Comparison of ENCODE assay signal across 12 cellular contexts in the genomic region with DNA sequence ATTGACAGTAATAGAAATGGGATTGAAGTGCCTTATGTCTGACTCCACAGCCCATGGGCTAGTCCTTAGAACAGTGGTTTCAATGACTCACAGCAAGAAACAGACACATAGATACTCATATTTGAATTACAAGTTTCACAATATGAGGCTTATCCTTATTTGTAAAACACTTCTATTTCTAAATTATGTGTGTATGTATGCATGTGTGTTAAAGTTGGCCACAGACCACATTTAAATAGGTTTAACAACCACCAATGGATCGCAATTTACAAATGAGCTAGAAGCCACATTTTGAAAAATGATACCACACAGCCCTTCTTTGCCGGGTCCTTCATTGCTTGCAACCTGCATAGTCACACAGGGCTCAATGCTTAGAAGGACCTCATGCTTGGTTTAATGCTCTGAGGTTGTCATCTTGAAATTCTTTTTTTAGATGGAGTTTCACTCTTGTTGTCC.
DNase-seq lines count a peak whose midpoint lies in the region; ATAC-seq and TF ChIP-seq lines count a peak whose summit lies in the region.
"Had no signal": no experiment of that assay in that cellular context is flagged by ENCODE, and none has a peak within 500 bp of the region (broad histone marks: within the 10 kb centered on the region; RNA-seq: fewer than 3 reads in every experiment).

No MANE protein-coding gene starts in this region.

- ATAC-seq in GM21360 (IDR thresholded peaks at IDR 0.05; ENCODE audit: unreplicated experiment) (peak; percentile 89), HG03280 (IDR thresholded peaks at IDR 0.05; ENCODE audit: unreplicated experiment) (peak; percentile 90)

- in situ Hi-C loops in GM13976 (cut with MboI; ENCODE audit: low sequenced_read_pairs, unreplicated experiment), result no loop called here
- in situ Hi-C loops in brain microvascular endothelial cell (cut with HindIII; ENCODE audit: low pct_ligation_motif_present, low sequenced_read_pairs), result no loop called here

- no peak for TF ChIP-seq CTCF in GM13976 (IDR thresholded peaks at IDR 0.05; ENCODE audit: borderline replicate concordance, control extremely low read depth, extremely low read depth, insufficient read depth, missing control alignments)
- no peak for TF ChIP-seq CTCF in brain microvascular endothelial cell (IDR thresholded peaks at IDR 0.05; ENCODE audit: low read depth, low read length, missing control alignments)

- no peaks in the 10 kb centered on the region for H3K27me3 ChIP-seq in brain microvascular endothelial cell (replicated peaks)

- H3K27ac ChIP-seq in brain microvascular endothelial cell (no peak overlapping the region), caudate nucleus (ENCODE audit: low read depth, low read length) (no peak overlapping the region)
- H3K27ac ChIP-seq: parathyroid adenoma had no signal

- no peaks in the 10 kb centered on the region for H3K36me3 ChIP-seq in brain microvascular endothelial cell (replicated peaks)

- H3K4me3 ChIP-seq in brain microvascular endothelial cell (ENCODE audit: low read depth, low read length), result no peak overlapping the region

- peak; percentile 47 for DNase-seq in GM13976 (ENCODE audit: low spot score)
- peak; percentile 26 for DNase-seq in brain microvascular endothelial cell
- no peak for DNase-seq in caudate nucleus (lab: John Stamatoyannopoulos, UW)
- DNase-seq in epidermal melanocyte (ENCODE audit: insufficient read length, low spot score), result no peak
- DNase-seq in NCI-H510A (lab: John Stamatoyannopoulos, UW), result no peak
- DNase-seq in NCI-H1436 treated with DMSO at 0.1 percent for 48 hours (lab: John Stamatoyannopoulos, UW), result no peak
- DNase-seq: activated CD4-positive, alpha-beta T cell treated with anti-CD3 and anti-CD28 coated beads, Interleukin-2, amount 50 U/mL, for 1 hour; NCI-H1092 treated with DMSO at 0.1 percent for 48 hours; substantia nigra had no signal

Comparison
In these comparisons a context has a peak if more than half of its experiments do, and no peak if none do; other contexts are left out.
1. DNase-seq: peak in GM13976 (single experiment) and brain microvascular endothelial cell (single experiment); none in caudate nucleus (0 of 61), epidermal melanocyte (single experiment), NCI-H510A (single experiment) and NCI-H1436 treated with DMSO at 0.1 percent for 48 hours (single experiment).